Comparison of ENCODE assay signal across 22 cellular contexts in genomic region chr15:63258658-63259057, GRCh38. TPM values are rescaled to one million over a fixed set of nuclear protein-coding genes. Genes with fewer than 3 reads are reported as not detected.
DNase-seq lines count a peak whose midpoint lies in the region; ATAC-seq and TF ChIP-seq lines count a peak whose summit lies in the region.
"Had no signal": no experiment of that assay in that cellular context is flagged by ENCODE, and none has a peak within 500 bp of the region (broad histone marks: within the 10 kb centered on the region; RNA-seq: fewer than 3 reads in every experiment).

No MANE protein-coding gene starts in this region.

- peak; percentile 33 for DNase-seq in activated CD4-positive, alpha-beta T cell treated with anti-CD3 and anti-CD28 coated beads for 36 hours
- DNase-seq in activated CD4-positive, alpha-beta T cell treated with anti-CD3 and anti-CD28 coated beads, Interleukin-2, amount 10 ng/mL, durations not matched to agents 24 days and 14 days: no peak
- no peak for DNase-seq in activated naive CD4-positive, alpha-beta T cell treated with anti-CD3 and anti-CD28 coated beads, Interleukin-2, amount 50 U/mL, for 72 hours (ENCODE audit: low spot score in 2 of 2)
- DNase-seq in activated naive CD4-positive, alpha-beta T cell treated with anti-CD3 and anti-CD28 coated beads for 36 hours: no peak
- no peak for DNase-seq in T-helper 17 cell
- no peak for DNase-seq in natural killer cell
- DNase-seq in NCI-H2196 treated with DMSO at 0.1 percent for 48 hours (lab: John Stamatoyannopoulos, UW; ENCODE audit: unreplicated experiment): no peak
- DNase-seq: 8988T, Calu3, DMS79 treated with DMSO at 0.1 percent for 48 hours, GF-D8, GOT3, IMR-90, NCI-H1048, NCI-H1417, NCI-H1694, NCI-H2029 treated with DMSO at 0.1 percent for 48 hours, NCI-H2171, NCI-H524, NCI-H748 treated with DMSO at 0.1 percent for 48 hours had no signal

- intact Hi-C loops in activated CD4-positive, alpha-beta T cell treated with anti-CD3 and anti-CD28 coated beads for 36 hours (cut with DNase I, micrococcal nuclease): no loop called here
- intact Hi-C loops in activated CD4-positive, alpha-beta T cell treated with anti-CD3 and anti-CD28 coated beads, Interleukin-2, amount 10 ng/mL, durations not matched to agents 24 days and 14 days (cut with micrococcal nuclease): no loop called here
- intact Hi-C loops in activated naive CD4-positive, alpha-beta T cell treated with anti-CD3 and anti-CD28 coated beads for 36 hours (cut with micrococcal nuclease): no loop called here
- intact Hi-C loops in natural killer cell (cut with micrococcal nuclease): no loop called here

- peak; percentile 88 for ATAC-seq in activated CD4-positive, alpha-beta T cell treated with anti-CD3 and anti-CD28 coated beads for 36 hours
- peak; percentile 43 to 59 for ATAC-seq in activated naive CD4-positive, alpha-beta T cell treated with anti-CD3 and anti-CD28 coated beads, Interleukin-2, amount 50 U/mL, for 72 hours
- peak; percentile 23 for ATAC-seq in T-helper 17 cell
- ATAC-seq in natural killer cell: peak in 2 of 3 donors; percentile 24 to 37
- no peak for ATAC-seq in HG03432 (IDR thresholded peaks at IDR 0.05; ENCODE audit: unreplicated experiment)

- no peak for TF ChIP-seq CTCF in natural killer cell (IDR thresholded peaks at IDR 0.05)

- H3K27ac Mint-ChIP-seq in activated CD4-positive, alpha-beta T cell treated with anti-CD3 and anti-CD28 coated beads for 36 hours: no peak overlapping the region
- no peak overlapping the region for H3K27ac Mint-ChIP-seq in activated CD4-positive, alpha-beta T cell treated with anti-CD3 and anti-CD28 coated beads, Interleukin-2, amount 10 ng/mL, durations not matched to agents 24 days and 14 days
- H3K27ac Mint-ChIP-seq in activated naive CD4-positive, alpha-beta T cell treated with anti-CD3 and anti-CD28 coated beads, Interleukin-2, amount 50 U/mL, for 72 hours: peak overlapping the region in 1 of 2 donors; percentile 72
- H3K27ac Mint-ChIP-seq in activated naive CD4-positive, alpha-beta T cell treated with anti-CD3 and anti-CD28 coated beads for 36 hours: no peak overlapping the region
- H3K27ac Mint-ChIP-seq in T-helper 17 cell: no peak overlapping the region
- peak overlapping the region in 1 of 2 donors; percentile 77 for H3K27ac Mint-ChIP-seq in natural killer cell

- H3K9me3 Mint-ChIP-seq in activated CD4-positive, alpha-beta T cell treated with anti-CD3 and anti-CD28 coated beads for 36 hours (ENCODE audit: low read depth): no peaks in the 10 kb centered on the region
- H3K9me3 Mint-ChIP-seq in activated CD4-positive, alpha-beta T cell treated with anti-CD3 and anti-CD28 coated beads, Interleukin-2, amount 10 ng/mL, durations not matched to agents 24 days and 14 days: no peaks in the 10 kb centered on the region
- H3K9me3 Mint-ChIP-seq in activated naive CD4-positive, alpha-beta T cell treated with anti-CD3 and anti-CD28 coated beads, Interleukin-2, amount 50 U/mL, for 72 hours: no peaks in the 10 kb centered on the region
- no peaks in the 10 kb centered on the region for H3K9me3 Mint-ChIP-seq in activated naive CD4-positive, alpha-beta T cell treated with anti-CD3 and anti-CD28 coated beads for 36 hours
- H3K9me3 Mint-ChIP-seq in natural killer cell: no peaks in the 10 kb centered on the region

- peaks cover 21% of the 10 kb centered on the region for H3K4me1 Mint-ChIP-seq in activated CD4-positive, alpha-beta T cell treated with anti-CD3 and anti-CD28 coated beads for 36 hours
- H3K4me1 Mint-ChIP-seq in activated CD4-positive, alpha-beta T cell treated with anti-CD3 and anti-CD28 coated beads, Interleukin-2, amount 10 ng/mL, durations not matched to agents 24 days and 14 days: peaks cover 8% of the 10 kb centered on the region
- H3K4me1 Mint-ChIP-seq in activated naive CD4-positive, alpha-beta T cell treated with anti-CD3 and anti-CD28 coated beads for 36 hours (ENCODE audit: low read depth): peaks cover 11% of the 10 kb centered on the region
- H3K4me1 Mint-ChIP-seq in T-helper 17 cell (peaks cover 8% of the 10 kb centered on the region), natural killer cell (peaks cover 21% of the 10 kb centered on the region in 2 donors)

- CTCF ChIA-PET in activated CD4-positive, alpha-beta T cell treated with anti-CD3 and anti-CD28 coated beads for 36 hours (lab: Charles Lee): interaction anchor here (1.1 kb wide), 1 partner anchor 13 kb away, joined by 4 read pairs; no protein-coding TSS in a partner anchor
- CTCF ChIA-PET in activated naive CD4-positive, alpha-beta T cell treated with anti-CD3 and anti-CD28 coated beads for 36 hours (lab: Charles Lee): no interaction called here

- H3K4me3 Mint-ChIP-seq in activated CD4-positive, alpha-beta T cell treated with anti-CD3 and anti-CD28 coated beads for 36 hours: no peak overlapping the region
- H3K4me3 Mint-ChIP-seq in activated CD4-positive, alpha-beta T cell treated with anti-CD3 and anti-CD28 coated beads, Interleukin-2, amount 10 ng/mL, durations not matched to agents 24 days and 14 days: no peak overlapping the region
- H3K4me3 Mint-ChIP-seq in activated naive CD4-positive, alpha-beta T cell treated with anti-CD3 and anti-CD28 coated beads for 36 hours: no peak overlapping the region
- H3K4me3 Mint-ChIP-seq in T-helper 17 cell (no peak overlapping the region), natural killer cell (no peak overlapping the region)

- POLR2A ChIA-PET in activated CD4-positive, alpha-beta T cell treated with anti-CD3 and anti-CD28 coated beads for 36 hours (lab: Charles Lee): no interaction called here

- no peaks in the 10 kb centered on the region for H3K9me3 ChIP-seq in T-helper 17 cell (ENCODE audit: control insufficient read depth, low read length, poor library complexity, severe bottlenecking)
- H3K9me3 ChIP-seq: HAP-1 had no signal

- H3K36me3 Mint-ChIP-seq in activated CD4-positive, alpha-beta T cell treated with anti-CD3 and anti-CD28 coated beads for 36 hours (ENCODE audit: low read depth): peaks cover 64% of the 10 kb centered on the region
- peaks cover 69% of the 10 kb centered on the region for H3K36me3 Mint-ChIP-seq in activated CD4-positive, alpha-beta T cell treated with anti-CD3 and anti-CD28 coated beads, Interleukin-2, amount 10 ng/mL, durations not matched to agents 24 days and 14 days (ENCODE audit: low read depth)
- H3K36me3 Mint-ChIP-seq in activated naive CD4-positive, alpha-beta T cell treated with anti-CD3 and anti-CD28 coated beads, Interleukin-2, amount 50 U/mL, for 72 hours: peaks cover 8 to 35% of the 10 kb centered on the region in 2 donors
- H3K36me3 Mint-ChIP-seq in activated naive CD4-positive, alpha-beta T cell treated with anti-CD3 and anti-CD28 coated beads for 36 hours (ENCODE audit: low read depth): peaks cover 39% of the 10 kb centered on the region
- peaks cover 10% of the 10 kb centered on the region for H3K36me3 Mint-ChIP-seq in T-helper 17 cell (ENCODE audit: low read depth)
- H3K36me3 Mint-ChIP-seq in natural killer cell: peaks cover 34% of the 10 kb centered on the region

- no peaks in the 10 kb centered on the region for H3K27me3 Mint-ChIP-seq in activated CD4-positive, alpha-beta T cell treated with anti-CD3 and anti-CD28 coated beads for 36 hours
- H3K27me3 Mint-ChIP-seq in activated CD4-positive, alpha-beta T cell treated with anti-CD3 and anti-CD28 coated beads, Interleukin-2, amount 10 ng/mL, durations not matched to agents 24 days and 14 days: no peaks in the 10 kb centered on the region
- no peaks in the 10 kb centered on the region for H3K27me3 Mint-ChIP-seq in activated naive CD4-positive, alpha-beta T cell treated with anti-CD3 and anti-CD28 coated beads for 36 hours (ENCODE audit: low read depth)
- H3K27me3 Mint-ChIP-seq in T-helper 17 cell (no peaks in the 10 kb centered on the region), natural killer cell (ENCODE audit: low read depth in 2 of 2) (no peaks in the 10 kb centered on the region)

RNA-seq across cellular contexts. Expression of gene APH1B, which starts 18.7 kb away (rescaled TPM):
- total RNA-seq in activated CD4-positive, alpha-beta T cell treated with anti-CD3 and anti-CD28 coated beads for 36 hours: 1 to 10 TPM; 6.5 to 7.8 TPM
- total RNA-seq in activated CD4-positive, alpha-beta T cell treated with anti-CD3 and anti-CD28 coated beads, Interleukin-2, amount 10 ng/mL, durations not matched to agents 24 days and 14 days: 3.7 and 3.8 TPM in 2 replicates
- total RNA-seq in activated naive CD4-positive, alpha-beta T cell treated with anti-CD3 and anti-CD28 coated beads, Interleukin-2, amount 50 U/mL, for 72 hours: 10 to 100 TPM in 1 of 2 donors, 1 to 10 TPM in 1; 2.6 to 14.7 TPM
- total RNA-seq in activated naive CD4-positive, alpha-beta T cell treated with anti-CD3 and anti-CD28 coated beads for 36 hours: 1 to 10 TPM; 6.7 to 8.6 TPM
- total RNA-seq in T-helper 17 cell: 10 to 100 TPM; 11.8 to 17.6 TPM
- 10 to 100 TPM in 1 of 3 donors, 1 to 10 TPM in 2; 8.6 to 12.4 (median 9.9) TPM for total RNA-seq in natural killer cell
